In the genomic region with DNA sequence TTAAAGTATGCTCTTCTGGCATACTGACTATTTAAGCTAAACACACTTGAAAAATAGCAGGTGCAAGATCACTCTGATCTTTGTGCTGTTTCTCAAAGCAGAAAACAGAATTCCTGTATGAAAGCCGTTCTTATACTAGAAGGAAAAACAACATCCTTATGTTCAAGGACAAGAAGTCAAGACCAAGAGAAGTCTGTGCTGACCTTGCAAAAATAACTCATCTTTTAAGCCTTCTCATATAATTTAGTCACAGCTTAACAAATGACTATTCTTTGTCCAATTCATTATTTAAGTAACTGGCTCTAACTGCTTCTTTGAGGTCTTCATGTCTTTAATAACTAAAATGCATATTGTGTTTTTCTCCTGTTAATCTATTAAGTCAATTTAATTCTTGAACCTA, we compare ENCODE assay signal across 2 cellular contexts.
A peak's percentile ranks its signal among the peaks of the same experiment; 100 is the strongest.
TF ChIP-seq lines count a peak whose summit lies in the region.

No MANE protein-coding gene starts in this region.

TF ChIP-seq in HepG2, 621 proteins besides CTCF, POLR2A, EP300 and RAD21:
- peak; percentile 83 to 90 for TF ChIP-seq MAFK (conservative IDR thresholded peaks at IDR 0.05 in 1 of 2, IDR thresholded peaks at IDR 0.05 in 1 of 2; ENCODE audit: low read length in 2 of 2)
- TF ChIP-seq, protein P1, sequence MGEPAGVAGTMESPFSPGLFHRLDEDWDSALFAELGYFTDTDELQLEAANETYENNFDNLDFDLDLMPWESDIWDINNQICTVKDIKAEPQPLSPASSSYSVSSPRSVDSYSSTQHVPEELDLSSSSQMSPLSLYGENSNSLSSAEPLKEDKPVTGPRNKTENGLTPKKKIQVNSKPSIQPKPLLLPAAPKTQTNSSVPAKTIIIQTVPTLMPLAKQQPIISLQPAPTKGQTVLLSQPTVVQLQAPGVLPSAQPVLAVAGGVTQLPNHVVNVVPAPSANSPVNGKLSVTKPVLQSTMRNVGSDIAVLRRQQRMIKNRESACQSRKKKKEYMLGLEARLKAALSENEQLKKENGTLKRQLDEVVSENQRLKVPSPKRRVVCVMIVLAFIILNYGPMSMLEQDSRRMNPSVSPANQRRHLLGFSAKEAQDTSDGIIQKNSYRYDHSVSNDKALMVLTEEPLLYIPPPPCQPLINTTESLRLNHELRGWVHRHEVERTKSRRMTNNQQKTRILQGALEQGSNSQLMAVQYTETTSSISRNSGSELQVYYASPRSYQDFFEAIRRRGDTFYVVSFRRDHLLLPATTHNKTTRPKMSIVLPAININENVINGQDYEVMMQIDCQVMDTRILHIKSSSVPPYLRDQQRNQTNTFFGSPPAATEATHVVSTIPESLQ (CRISPR knock-in tag; conservative IDR thresholded peaks at IDR 0.05) = no peak
- TF ChIP-seq MAFF (IDR thresholded peaks at IDR 0.05; ENCODE audit: low read depth, low read length) = peak; percentile 85

TF ChIP-seq in IMR-90, 13 proteins besides CTCF, POLR2A, EP300 and RAD21:
- TF ChIP-seq NFE2L2 (IDR thresholded peaks at IDR 0.05; ENCODE audit: low read depth, low read length) (no peak), MXI1 (IDR thresholded peaks at IDR 0.05; ENCODE audit: borderline replicate concordance, low read depth, low read length) (no peak), BHLHE40 (IDR thresholded peaks at IDR 0.05; ENCODE audit: low read depth, low read length) (no peak), RCOR1 (IDR thresholded peaks at IDR 0.05; ENCODE audit: insufficient replicate concordance, low read length) (no peak), MAFK (IDR thresholded peaks at IDR 0.05; ENCODE audit: low read depth, low read length) (peak; percentile 87), RFX5 (IDR thresholded peaks at IDR 0.05; ENCODE audit: low read depth, low read length) (no peak)
- TF ChIP-seq, protein P2, sequence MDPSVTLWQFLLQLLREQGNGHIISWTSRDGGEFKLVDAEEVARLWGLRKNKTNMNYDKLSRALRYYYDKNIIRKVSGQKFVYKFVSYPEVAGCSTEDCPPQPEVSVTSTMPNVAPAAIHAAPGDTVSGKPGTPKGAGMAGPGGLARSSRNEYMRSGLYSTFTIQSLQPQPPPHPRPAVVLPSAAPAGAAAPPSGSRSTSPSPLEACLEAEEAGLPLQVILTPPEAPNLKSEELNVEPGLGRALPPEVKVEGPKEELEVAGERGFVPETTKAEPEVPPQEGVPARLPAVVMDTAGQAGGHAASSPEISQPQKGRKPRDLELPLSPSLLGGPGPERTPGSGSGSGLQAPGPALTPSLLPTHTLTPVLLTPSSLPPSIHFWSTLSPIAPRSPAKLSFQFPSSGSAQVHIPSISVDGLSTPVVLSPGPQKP (IDR thresholded peaks at IDR 0.05; ENCODE audit: borderline replicate concordance, low read depth, low read length) = no peak
